In genomic region chr14:95250126-95250824, GRCh38 we compare ENCODE assay signal across 20 cellular contexts.
DNase-seq lines count a peak whose midpoint lies in the region; ATAC-seq and TF ChIP-seq lines count a peak whose summit lies in the region.
"Had no signal": no experiment of that assay in that cellular context is flagged by ENCODE, and none has a peak within 500 bp of the region (broad histone marks: within the 10 kb centered on the region; RNA-seq: fewer than 3 reads in every experiment).

No MANE protein-coding gene starts in this region.

- peaks cover 3 to 61% (median 47%) of the 10 kb centered on the region in 10 experiments for H3K4me1 ChIP-seq in BLaER1 treated with 17β-estradiol and CSF1 and Interleukin-3, amounts not matched to agents 10 nM and 100 nM
- H3K4me1 ChIP-seq in H9 (ENCODE audit: insufficient read depth, low read length): peaks cover 6% of the 10 kb centered on the region; the same call in 1 of the 2 replicates
- peaks cover 79% of the 10 kb centered on the region for H3K4me1 ChIP-seq in body of pancreas
- peaks cover 19 to 41% of the 10 kb centered on the region in 2 donors for H3K4me1 ChIP-seq in mucosa of rectum (ENCODE audit: control insufficient read depth in 2 of 2, insufficient read depth in 2 of 2, low read length in 2 of 2)

- H3K4ac ChIP-seq in H9 (ENCODE audit: low read depth, low read length): no peak overlapping the region

- H4K8ac ChIP-seq in H9 (replicated peaks; ENCODE audit: insufficient read length, low read depth, low read length): no peak overlapping the region

- no CpG with 5 or more reads among the region's 6 CpGs for WGBS in H9 (ENCODE audit: extremely low coverage, insufficient read length, low lambda C conversion rate)
- WGBS in body of pancreas, 2 donors: 80 to 84% methylated on average over 6 of the region's 6 CpGs

- no peak overlapping the region for H2BK15ac ChIP-seq in H9 (ENCODE audit: low read depth, low read length)

- H3K27me3 Mint-ChIP-seq in H9 (ENCODE audit: low read depth): peaks cover 5% of the 10 kb centered on the region; the same call in 1 of the 2 replicates

- H3K18ac ChIP-seq in H9 (ENCODE audit: insufficient read length, low read depth, low read length): no peak overlapping the region

- H2BK20ac ChIP-seq in H9 (ENCODE audit: low read depth, low read length, poor library complexity, severe bottlenecking): no peak overlapping the region

- H3K9me3 Mint-ChIP-seq in H9: peaks cover 0 to 2% of the 10 kb centered on the region in 2 experiments; a peak in 2 of 5 replicates

- DNase-seq in H9 (peak; percentile 7), body of pancreas (no peak), AG20443 (ENCODE audit: low spot score) (no peak), medulla oblongata (ENCODE audit: extremely low spot score) (no peak)
- DNase-seq: activated CD4-positive, CD25-positive, alpha-beta regulatory T cell treated with anti-CD3 and anti-CD28 coated beads, Interleukin-2, amount 50 U/mL, for 72 hours; activated CD8-positive, alpha-beta memory T cell treated with anti-CD3 and anti-CD28 coated beads for 24 hours; activated T-cell treated with anti-CD3 and anti-CD28 coated beads, Interleukin-2, amount 50 U/mL, for 72 hours; brain microvascular endothelial cell; cortex of kidney; foreskin melanocyte; left ventricle myocardium superior; NCI-H1694; NCI-H524 treated with DMSO at 0.1 percent for 48 hours; stimulated activated CD4-positive, alpha-beta T cell treated with anti-CD3 and anti-CD28 coated beads, Interleukin-1b, Interleukin-23, amount 100 ng/mL, for 48 hours had no signal

- 0 out of 7 replicates have a peak, but pooled peaks cover 0 to 2% (median 0%) of the 10 kb centered on the region in 3 experiments for H3K36me3 Mint-ChIP-seq in H9 (ENCODE audit: insufficient read depth in 1 of 3, low read depth in 3 of 3)

- no peaks in the 10 kb centered on the region for H3K79me1 ChIP-seq in H9 (ENCODE audit: insufficient read depth, low read depth, low read length, poor library complexity, severe bottlenecking)

- TF ChIP-seq CTCF in H9 (conservative IDR thresholded peaks at IDR 0.05) (no peak), body of pancreas (IDR thresholded peaks at IDR 0.05) (no peak)

- peaks cover 46 to 52% of the 10 kb centered on the region in 2 experiments for H3K4me1 Mint-ChIP-seq in H9

- no peaks in the 10 kb centered on the region for H3K79me2 ChIP-seq in H9 (ENCODE audit: insufficient read depth, low read length)

- H4K20me1 ChIP-seq in BLaER1 treated with 17β-estradiol and CSF1 and Interleukin-3, amounts not matched to agents 10 nM and 100 nM: no peaks in the 10 kb centered on the region; a peak in 1 of 22 replicates
- H4K20me1 ChIP-seq in H9 (ENCODE audit: control insufficient read depth, insufficient read depth, insufficient read length): no peaks in the 10 kb centered on the region

- H3K27ac ChIP-seq in BLaER1 treated with 17β-estradiol and CSF1 and Interleukin-3, amounts not matched to agents 10 nM and 100 nM: no peak overlapping the region
- no peak overlapping the region for H3K27ac ChIP-seq in H9 (ENCODE audit: insufficient read length, low read depth, low read length)
- H3K27ac ChIP-seq in body of pancreas: peak overlapping the region; percentile 68 to 84 (median 80)
- H3K27ac ChIP-seq in mucosa of rectum (ENCODE audit: low read depth in 2 of 2, low read length in 2 of 2): peak overlapping the region; percentile 83 to 85
- H3K27ac ChIP-seq: brain microvascular endothelial cell had no signal

- no peak overlapping the region for H3K4me3 Mint-ChIP-seq in H9
- H3K4me3 Mint-ChIP-seq: activated naive CD8-positive, alpha-beta T cell; activated T-cell treated with anti-CD3 and anti-CD28 coated beads, Interleukin-2, amount 50 U/mL, for 72 hours; stimulated activated naive CD8-positive, alpha-beta T cell treated with anti-CD3 and anti-CD28 coated beads, Interleukin-15, Interleukin-2, amounts not matched to agents 100 ng/mL and 50 ng/mL, for 24 hours had no signal

- no peak overlapping the region for H4K91ac ChIP-seq in H9 (ENCODE audit: insufficient read length, low read depth, low read length)

- H3K23ac ChIP-seq in H9 (ENCODE audit: insufficient read length, low read depth, low read length): no peak overlapping the region

- H2AK5ac ChIP-seq in H9 (ENCODE audit: insufficient read length, low read length): no peak overlapping the region

- no peak overlapping the region for H3K9ac ChIP-seq in BLaER1 treated with 17β-estradiol and CSF1 and Interleukin-3, amounts not matched to agents 10 nM and 100 nM
- H3K9ac ChIP-seq in H9 (ENCODE audit: extremely low read depth, insufficient read length, low read length) (no peak overlapping the region), mucosa of rectum (ENCODE audit: low read depth in 1 of 2, low read length in 2 of 2) (peak overlapping the region in 1 of 2 donors; percentile 25)

- peak overlapping the region in 9 of 11 experiments; percentile 16 to 69 (median 60); a peak in 18 of 22 replicates for H3K4me2 ChIP-seq in BLaER1 treated with 17β-estradiol and CSF1 and Interleukin-3, amounts not matched to agents 10 nM and 100 nM
- H3K4me2 ChIP-seq in H9 (ENCODE audit: insufficient read depth, insufficient read length, low read length): no peak overlapping the region

- no peak overlapping the region for H2BK120ac ChIP-seq in H9 (ENCODE audit: low read depth, low read length, poor library complexity, severe bottlenecking)

- no peak overlapping the region for H4K5ac ChIP-seq in H9 (ENCODE audit: insufficient read length, low read depth, low read length)

- H3K4me3 ChIP-seq in BLaER1 treated with 17β-estradiol and CSF1 and Interleukin-3, amounts not matched to agents 10 nM and 100 nM: no peak overlapping the region
- H3K4me3 ChIP-seq in body of pancreas (no peak overlapping the region), mucosa of rectum (ENCODE audit: low read length in 2 of 2) (no peak overlapping the region)
- H3K4me3 ChIP-seq: SJSA1 had no signal

- H2AFZ ChIP-seq in H9 (ENCODE audit: low read length): no peak overlapping the region

- H3K9me3 ChIP-seq in BLaER1 treated with 17β-estradiol and CSF1 and Interleukin-3, amounts not matched to agents 10 nM and 100 nM (replicated peaks in 1 of 11): peaks cover 0 to 13% (median 4%) of the 10 kb centered on the region in 11 experiments; a peak in 8 of 22 replicates
- H3K9me3 ChIP-seq in H9 (ENCODE audit: control insufficient read depth, low read depth, low read length): no peaks in the 10 kb centered on the region
- no peaks in the 10 kb centered on the region for H3K9me3 ChIP-seq in body of pancreas
- H3K9me3 ChIP-seq in mucosa of rectum (ENCODE audit: control insufficient read depth in 2 of 2, low read length in 2 of 2): no peaks in the 10 kb centered on the region
- H3K9me3 ChIP-seq: SJSA1 had no signal

- H3K56ac ChIP-seq in H9 (ENCODE audit: insufficient read length, low read depth, low read length): no peak overlapping the region

- H3K27me3 ChIP-seq in BLaER1 treated with 17β-estradiol and CSF1 and Interleukin-3, amounts not matched to agents 10 nM and 100 nM: no peaks in the 10 kb centered on the region
- H3K27me3 ChIP-seq in H9 (ENCODE audit: insufficient read depth, low read length) (no peaks in the 10 kb centered on the region), body of pancreas (no peaks in the 10 kb centered on the region), mucosa of rectum (ENCODE audit: control insufficient read depth in 2 of 2, insufficient read depth in 2 of 2, low read length in 2 of 2) (no peaks in the 10 kb centered on the region)
- H3K27me3 ChIP-seq: brain microvascular endothelial cell, SJSA1 had no signal

- intact Hi-C loops in body of pancreas (cut with DNase I): no loop called here

- no peak overlapping the region for H3T11ph ChIP-seq in H9 (ENCODE audit: low read length)

- no peaks in the 10 kb centered on the region for H3K23me2 ChIP-seq in H9 (ENCODE audit: insufficient read length, low read depth, low read length, poor library complexity, severe bottlenecking)

- H2BK12ac ChIP-seq in H9 (ENCODE audit: insufficient read length, low read depth, low read length): no peak overlapping the region

- H2BK5ac ChIP-seq in H9 (ENCODE audit: insufficient read length, low read length): no peak overlapping the region

- TF ChIP-seq POLR2A in body of pancreas (IDR thresholded peaks at IDR 0.05): no peak

- H3K14ac ChIP-seq in H9 (ENCODE audit: insufficient read depth, low read length): no peak overlapping the region

- H3K36me3 ChIP-seq in BLaER1 treated with 17β-estradiol and CSF1 and Interleukin-3, amounts not matched to agents 10 nM and 100 nM: no peaks in the 10 kb centered on the region
- no peaks in the 10 kb centered on the region for H3K36me3 ChIP-seq in body of pancreas (replicated peaks in 1 of 2; ENCODE audit: insufficient read depth in 1 of 2, low read depth in 2 of 2)
- no peaks in the 10 kb centered on the region for H3K36me3 ChIP-seq in mucosa of rectum (ENCODE audit: control insufficient read depth in 2 of 2, insufficient read depth in 2 of 2, low read length in 2 of 2)
- H3K36me3 ChIP-seq: brain microvascular endothelial cell, SJSA1 had no signal

- H3K27ac Mint-ChIP-seq in H9: no peak overlapping the region; a peak in 1 of 7 replicates
- H3K27ac Mint-ChIP-seq: activated naive CD8-positive, alpha-beta T cell; activated T-cell treated with anti-CD3 and anti-CD28 coated beads, Interleukin-2, amount 50 U/mL, for 72 hours; stimulated activated naive CD8-positive, alpha-beta T cell treated with anti-CD3 and anti-CD28 coated beads, Interleukin-15, Interleukin-2, amounts not matched to agents 100 ng/mL and 50 ng/mL, for 24 hours had no signal

- ATAC-seq in body of pancreas: no peak
- no peak for ATAC-seq in HG03571 (IDR thresholded peaks at IDR 0.05; ENCODE audit: unreplicated experiment)
- ATAC-seq: activated T-cell treated with anti-CD3 and anti-CD28 coated beads, Interleukin-2, amount 50 U/mL, for 72 hours; left ventricle myocardium superior had no signal

Comparison
In these comparisons a context has a peak if more than half of its experiments do, and no peak if none do; other contexts are left out.
1. H3K27ac ChIP-seq: peak in body of pancreas (4 of 4) and mucosa of rectum (2 of 2); none in BLaER1 treated with 17β-estradiol and CSF1 and Interleukin-3, amounts not matched to agents 10 nM and 100 nM (0 of 11) and H9 (single experiment).